Comparison of ENCODE assay signal across 21 cellular contexts in genomic region chr16:65655802-65656201, GRCh38.
DNase-seq lines count a peak whose midpoint lies in the region; ATAC-seq, FAIRE-seq and TF ChIP-seq lines count a peak whose summit lies in the region.
"Had no signal": no experiment of that assay in that cellular context is flagged by ENCODE, and none has a peak within 500 bp of the region (broad histone marks: within the 10 kb centered on the region; RNA-seq: fewer than 3 reads in every experiment).

No MANE protein-coding gene starts in this region.

- H3K36me3 ChIP-seq in NT2/D1 (ENCODE audit: insufficient read depth, insufficient read length, low read length), result no peaks in the 10 kb centered on the region

- H3K4me1 ChIP-seq in NT2/D1 (ENCODE audit: insufficient read depth, insufficient read length), result peaks cover 12% of the 10 kb centered on the region

- no peak overlapping the region for H3K9ac ChIP-seq in NT2/D1 (ENCODE audit: insufficient read length, low read depth)

- H3K4me3 Mint-ChIP-seq in nephron, result no peak overlapping the region
- H3K4me3 Mint-ChIP-seq: CD8-positive, alpha-beta memory T cell had no signal

- ATAC-seq in activated CD4-positive, CD25-positive, alpha-beta regulatory T cell treated with anti-CD3 and anti-CD28 coated beads, Interleukin-2, amount 50 U/mL, for 24 hours, result no peak
- ATAC-seq: Panc1, SK-N-SH treated with all-trans-retinoic acid at 6 μM for 48 hours had no signal

- TF ChIP-seq CTCF in nephron (IDR thresholded peaks at IDR 0.05; ENCODE audit: unreplicated experiment in 3 of 3), result no peak

- peaks cover 5% of the 10 kb centered on the region for H3K27me3 Mint-ChIP-seq in nephron (ENCODE audit: low read depth)

- peaks cover 17% of the 10 kb centered on the region for H3K27me3 ChIP-seq in NT2/D1 (ENCODE audit: insufficient read depth, insufficient read length)

- peak; percentile 27 for DNase-seq in NCI-H345 (lab: John Stamatoyannopoulos, UW)
- no peak for DNase-seq in NCI-H345 treated with DMSO at 0.1 percent for 48 hours (lab: John Stamatoyannopoulos, UW; ENCODE audit: unreplicated experiment)
- peak; percentile 27 for DNase-seq in NT2/D1 (ENCODE audit: low read depth, low spot score)
- DNase-seq in smooth muscle cell of the brain vasculature (ENCODE audit: low read depth, low spot score), result peak; percentile 70
- no peak for DNase-seq in NCI-H1417 (lab: John Stamatoyannopoulos, UW)
- DNase-seq in urothelium cell line (ENCODE audit: low spot score), result no peak
- DNase-seq: Calu3; CD8-positive, alpha-beta memory T cell; GDM1; GOT3; HCEC 1CT; Kasumi-1; NCI-H1694 treated with DMSO at 0.1 percent for 48 hours; NCI-H2081 treated with DMSO at 0.1 percent for 48 hours; NCI-H510A; NCI-H748 treated with DMSO at 0.1 percent for 48 hours; NK-92 treated with Interleukin-12 subunit alpha and Interleukin-12 subunit beta, amount 100 ng/mL, for 24 hours had no signal

- no peak for FAIRE-seq in urothelium cell line (lab: Jason Lieb, UNC)

- no peaks in the 10 kb centered on the region for H3K36me3 Mint-ChIP-seq in nephron (ENCODE audit: low read depth)
- H3K36me3 Mint-ChIP-seq: CD8-positive, alpha-beta memory T cell had no signal

- H3K9me3 Mint-ChIP-seq in nephron, result no peaks in the 10 kb centered on the region

- H3K4me3 ChIP-seq in NT2/D1 (ENCODE audit: insufficient read length, low read depth), result no peak overlapping the region

- H3K9me3 ChIP-seq in NT2/D1 (ENCODE audit: insufficient read depth, low read length), result no peaks in the 10 kb centered on the region

- peak overlapping the region in 2 of 3 experiments; percentile 56 to 91 for H3K27ac Mint-ChIP-seq in nephron
- H3K27ac Mint-ChIP-seq: CD8-positive, alpha-beta memory T cell had no signal

- H3K4me1 Mint-ChIP-seq in nephron, result peaks cover 56% of the 10 kb centered on the region
- H3K4me1 Mint-ChIP-seq: CD8-positive, alpha-beta memory T cell had no signal

Comparison
In these comparisons a context has a peak if more than half of its experiments do, and no peak if none do; other contexts are left out.
1. DNase-seq: peak in NCI-H345 (single experiment), NT2/D1 (single experiment) and smooth muscle cell of the brain vasculature (single experiment); none in NCI-H345 treated with DMSO at 0.1 percent for 48 hours (single experiment), NCI-H1417 (0 of 3) and urothelium cell line (single experiment).